8 cellular contexts compared by ENCODE assay signal in the genomic region with DNA sequence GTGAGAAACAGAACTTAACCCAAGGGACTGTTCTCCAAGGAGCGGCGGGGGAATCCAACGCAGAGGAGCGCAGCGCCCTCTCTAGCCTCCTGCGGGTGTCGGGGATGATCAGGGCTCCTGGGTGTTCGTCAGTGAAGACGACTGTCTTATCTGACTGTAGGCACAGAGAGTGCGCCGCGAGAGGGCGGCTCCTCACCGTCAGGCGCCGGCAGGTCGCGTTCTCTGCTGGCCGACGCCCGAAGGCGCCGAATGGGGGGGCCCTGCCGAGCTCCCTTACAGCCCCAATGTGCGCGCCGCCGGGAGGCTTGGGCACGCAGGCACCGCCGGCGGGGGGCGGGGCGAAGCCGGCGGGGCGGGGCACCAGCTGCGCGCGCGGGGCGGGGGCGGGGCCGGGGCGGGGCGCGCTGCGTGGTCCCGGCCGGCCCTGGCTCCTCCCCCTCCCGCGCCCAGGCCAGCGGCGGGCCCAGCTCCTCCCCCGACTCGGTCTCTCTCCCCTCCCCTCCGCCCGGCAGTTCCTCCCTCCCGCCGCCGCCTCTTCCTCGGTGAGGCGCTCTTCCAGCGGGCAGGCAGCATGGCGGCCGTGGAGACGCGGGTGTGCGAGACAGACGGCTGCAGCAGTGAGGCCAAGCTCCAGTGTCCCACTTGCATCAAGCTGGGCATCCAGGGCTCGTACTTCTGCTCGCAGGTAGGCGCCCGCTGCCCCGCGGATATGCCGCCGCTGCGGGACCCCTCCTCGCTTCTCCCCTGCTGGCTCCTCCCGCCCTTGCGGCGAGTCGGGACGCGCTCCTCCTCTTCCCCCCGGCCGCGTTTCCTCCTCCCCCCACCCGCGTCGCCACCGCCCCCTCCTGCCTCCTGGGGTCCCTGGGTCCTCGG. TPM values are rescaled to one million over a fixed set of nuclear protein-coding genes. Genes with fewer than 3 reads are reported as not detected.
DNase-seq lines count a peak whose midpoint lies in the region; ATAC-seq and TF ChIP-seq lines count a peak whose summit lies in the region.

A gene (plus strand): TSS at position 539 of the 873 bp plus-strand sequence. CDS start 33 bp downstream, at position 572.

- H3K36me3 ChIP-seq in GM06990 (ENCODE audit: control insufficient read depth, insufficient read depth, low read length) (no peaks in the 10 kb centered on the region), gastroesophageal sphincter (no peaks in the 10 kb centered on the region)

- H3K4me3 ChIP-seq in GM06990 (replicated peaks; ENCODE audit: low read depth, low read length) (peak within 1 kb of the TSS; percentile 95), HFF-Myc (replicated peaks; ENCODE audit: low read depth, low read length) (peak within 1 kb of the TSS; percentile 86), gastroesophageal sphincter (peak within 1 kb of the TSS; percentile 87 to 100)

- H3K36me3 Mint-ChIP-seq in activated naive CD4-positive, alpha-beta T cell treated with anti-CD3 and anti-CD28 coated beads for 36 hours (ENCODE audit: low read depth), result no peaks in the 10 kb centered on the region

- DNase-seq in GM06990 (ENCODE audit: extremely low read depth, insufficient read length) (peak; percentile 96), HFF-Myc (ENCODE audit: extremely low read depth, low read depth) (peak; percentile 81), MV-4-11 (lab: John Stamatoyannopoulos, UW) (peak; percentile 95), SK-MEL-5 (ENCODE audit: low read depth, low spot score) (peak; percentile 92), non-pigmented ciliary epithelial cell (ENCODE audit: low read depth) (peak; percentile 71), superior temporal gyrus (ENCODE audit: extremely low spot score) (peak; percentile 84)
- peak; percentile 95 for DNase-seq in activated naive CD4-positive, alpha-beta T cell treated with anti-CD3 and anti-CD28 coated beads for 36 hours

- TF ChIP-seq CTCF in GM06990 (IDR thresholded peaks at IDR 0.05; ENCODE audit: insufficient read depth, low read length, poor library complexity, severe bottlenecking) (peak; percentile 88), HFF-Myc (IDR thresholded peaks at IDR 0.05; ENCODE audit: low read depth, low read length, missing control alignments) (peak; percentile 59), gastroesophageal sphincter (IDR thresholded peaks at IDR 0.05) (peak; percentile 13 to 77 (median 65))

- H3K27me3 Mint-ChIP-seq in activated naive CD4-positive, alpha-beta T cell treated with anti-CD3 and anti-CD28 coated beads for 36 hours (ENCODE audit: low read depth), result no peaks in the 10 kb centered on the region

- TF ChIP-seq POLR2A in gastroesophageal sphincter (IDR thresholded peaks at IDR 0.05), result peak; percentile 31 to 48

- peaks cover 0 to 28% (median 4%) of the 10 kb centered on the region in 3 donors for H3K4me1 ChIP-seq in gastroesophageal sphincter

- CTCF ChIA-PET in activated naive CD4-positive, alpha-beta T cell treated with anti-CD3 and anti-CD28 coated beads for 36 hours (lab: Charles Lee), result interaction anchor here (0.5 to 5.2 kb wide), 26 partner anchors 12 to 608 kb away, joined by 3 to 162 read pairs (median 4); a partner anchor contains a TSS

- peak within 1 kb of the TSS; percentile 86 to 97 (median 92) for H3K27ac ChIP-seq in gastroesophageal sphincter

- ATAC-seq in gastroesophageal sphincter, result peak; percentile 95

- peaks cover 38% of the 10 kb centered on the region for H3K4me1 Mint-ChIP-seq in activated naive CD4-positive, alpha-beta T cell treated with anti-CD3 and anti-CD28 coated beads for 36 hours (ENCODE audit: low read depth)

- H3K27me3 ChIP-seq in GM06990 (replicated peaks; ENCODE audit: control insufficient read depth, insufficient read depth, low read length), result no peaks in the 10 kb centered on the region
- no peaks in the 10 kb centered on the region for H3K27me3 ChIP-seq in gastroesophageal sphincter

- WGBS in gastroesophageal sphincter (ENCODE audit: low coverage in 1 of 2), 2 donors, result 0% methylated on average over 3 of the region's 94 CpGs; no CpG with 5 or more reads in 1 of the 2 donors

- in situ Hi-C loops in SK-MEL-5 (cut with HindIII; ENCODE audit: low pct_unique_long_range_greater_than_20kb, low sequenced_read_pairs), result no loop called here

- TF ChIP-seq EP300 in gastroesophageal sphincter (IDR thresholded peaks at IDR 0.05), result no peak

- H3K4me3 Mint-ChIP-seq in activated naive CD4-positive, alpha-beta T cell treated with anti-CD3 and anti-CD28 coated beads for 36 hours, result peak within 1 kb of the TSS; percentile 84

- H3K9me3 ChIP-seq in gastroesophageal sphincter, result no peaks in the 10 kb centered on the region

- H3K27ac Mint-ChIP-seq in activated naive CD4-positive, alpha-beta T cell treated with anti-CD3 and anti-CD28 coated beads for 36 hours, result peak within 1 kb of the TSS; percentile 92

- intact Hi-C loops in activated naive CD4-positive, alpha-beta T cell treated with anti-CD3 and anti-CD28 coated beads for 36 hours (cut with micrococcal nuclease), result loop anchor here (1.0 to 5.0 kb wide), 17 partner anchors 33 to 955 kb away; a partner anchor contains a TSS

- no peaks in the 10 kb centered on the region for H3K9me3 Mint-ChIP-seq in activated naive CD4-positive, alpha-beta T cell treated with anti-CD3 and anti-CD28 coated beads for 36 hours

RNA-seq across cellular contexts. Expression of the gene that starts here (rescaled TPM):
- total RNA-seq in SK-MEL-5 (2014; rRNA removed; shearing (Covaris generic)), result 53.1 and 58.4 TPM in 2 replicates
- polyA plus RNA-seq in SK-MEL-5 (2015; cell fraction: cytosol; rRNA removed), result 44.4 and 49.6 TPM in 2 replicates
- polyA plus RNA-seq in SK-MEL-5 (2015; cell fraction: nucleus; rRNA removed), result 81.4 and 111 TPM in 2 replicates
- 10 to 100 TPM; 65.6 to 70.1 TPM for total RNA-seq in activated naive CD4-positive, alpha-beta T cell treated with anti-CD3 and anti-CD28 coated beads for 36 hours
- total RNA-seq in gastroesophageal sphincter, result 10 to 100 TPM; 37.9 to 87.6 (median 45.9) TPM

Comparison
In these comparisons a context has a peak if more than half of its experiments do, and no peak if none do; other contexts are left out.
1. Peak in every context shown above with its lines: DNase-seq, ATAC-seq, H3K4me3 ChIP-seq and H3K27ac ChIP-seq.